Comparison of ENCODE assay signal across 3 cellular contexts in the genomic region with DNA sequence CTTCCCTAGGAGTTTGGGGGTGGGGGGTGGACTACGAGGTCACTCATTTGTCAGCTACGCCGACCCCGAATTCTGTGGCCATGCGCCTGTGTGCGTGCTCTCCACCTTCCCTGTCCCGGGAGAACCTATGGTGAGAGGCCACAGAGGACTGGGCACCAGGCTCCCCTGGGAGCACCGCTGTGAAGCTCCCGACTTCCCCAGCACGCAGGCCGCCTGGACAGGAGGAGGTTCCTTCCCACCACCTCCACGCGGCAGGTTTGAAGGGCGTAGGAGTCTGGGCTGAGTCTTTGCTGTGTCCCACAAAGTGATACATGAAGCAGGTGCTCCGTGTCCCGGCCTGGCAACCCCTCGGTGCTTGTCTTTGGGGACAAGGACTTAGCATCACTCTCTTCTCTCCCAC.
"Had no signal": no experiment of that assay in that cellular context is flagged by ENCODE, and none has a peak within 500 bp of the region (broad histone marks: within the 10 kb centered on the region; RNA-seq: fewer than 3 reads in every experiment).

No MANE protein-coding gene starts in this region.

- H3K4me3 Mint-ChIP-seq: H9 had no signal

- H3K27ac Mint-ChIP-seq: H9 had no signal

- H3K4me3 ChIP-seq: K562 had no signal

- ATAC-seq: K562 had no signal

- DNase-seq: H9, HCEC 1CT had no signal
